20 cellular contexts compared by ENCODE assay signal in the genomic region with DNA sequence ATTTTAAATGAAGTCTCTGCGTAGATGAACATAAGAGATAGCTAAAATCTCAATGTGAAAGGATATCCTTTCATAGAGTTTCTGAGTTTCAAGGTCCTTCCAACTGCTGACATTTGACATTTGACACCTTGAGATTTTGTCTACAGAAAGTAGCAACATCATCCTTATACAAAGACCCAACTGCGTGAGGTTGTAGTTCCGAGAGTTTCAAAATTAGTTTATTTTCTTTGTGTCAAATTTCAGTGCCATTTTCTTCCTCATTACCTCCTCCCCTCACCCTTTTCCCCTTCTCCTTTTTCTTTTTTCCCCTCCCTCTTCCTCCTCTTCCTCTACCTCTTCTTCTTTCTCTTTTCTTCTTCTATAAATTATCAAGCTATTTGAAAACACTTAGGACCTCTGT. TPM values are rescaled to one million over a fixed set of nuclear protein-coding genes. Genes with fewer than 3 reads are reported as not detected.
DNase-seq lines count a peak whose midpoint lies in the region; ATAC-seq, FAIRE-seq and TF ChIP-seq lines count a peak whose summit lies in the region.
"Had no signal": no experiment of that assay in that cellular context is flagged by ENCODE, and none has a peak within 500 bp of the region (broad histone marks: within the 10 kb centered on the region; RNA-seq: fewer than 3 reads in every experiment).

No MANE protein-coding gene starts in this region.

- no peaks in the 10 kb centered on the region for H3K27me3 Mint-ChIP-seq in activated CD4-positive, alpha-beta T cell treated with anti-CD3 and anti-CD28 coated beads for 36 hours
- no peaks in the 10 kb centered on the region for H3K27me3 Mint-ChIP-seq in T-helper 2 cell treated with Interferon-gamma antibody and Interleukin-4, amounts not matched to agents 5 μg/mL and 100 μg/mL, for 36 hours (ENCODE audit: low read depth)
- no peaks in the 10 kb centered on the region for H3K27me3 Mint-ChIP-seq in central memory CD8-positive, alpha-beta T cell

- DNase-seq in activated CD4-positive, alpha-beta T cell treated with anti-CD3 and anti-CD28 coated beads for 36 hours: no peak
- no peak for DNase-seq in activated CD4-positive, alpha-beta T cell treated with anti-CD3 and anti-CD28 coated beads, Interleukin-2, amount 50 U/mL, for 4 hours
- no peak for DNase-seq in GM12891 (ENCODE audit: insufficient read length, low spot score)
- no peak for DNase-seq in T-helper 2 cell treated with Interferon-gamma antibody and Interleukin-4, amounts not matched to agents 5 μg/mL and 100 μg/mL, for 36 hours (ENCODE audit: low spot score)
- no peak for DNase-seq in central memory CD8-positive, alpha-beta T cell (ENCODE audit: low spot score in 2 of 2)
- DNase-seq in GDM1 (lab: John Stamatoyannopoulos, UW): no peak
- DNase-seq in NCI-H1092 treated with DMSO at 0.1 percent for 48 hours (lab: John Stamatoyannopoulos, UW): no peak
- DNase-seq: 8988T; BE2C; CD8-positive, alpha-beta memory T cell; H7; IMR-90; NCI-H1694 treated with DMSO at 0.1 percent for 48 hours; NCI-H2107; NCI-H446 treated with DMSO at 0.1 percent for 48 hours; RPMI8226 had no signal

- POLR2A ChIA-PET in activated CD4-positive, alpha-beta T cell treated with anti-CD3 and anti-CD28 coated beads for 36 hours (lab: Charles Lee): interaction anchor here (1.1 kb wide), 1 partner anchor 27 kb away, joined by 3 read pairs; no protein-coding TSS in a partner anchor

- CTCF ChIA-PET in activated CD4-positive, alpha-beta T cell treated with anti-CD3 and anti-CD28 coated beads for 36 hours (lab: Charles Lee): interaction anchor here (0.6 to 4.9 kb wide), 12 partner anchors 9 to 200 kb away, joined by 3 to 31 read pairs (median 3); no protein-coding TSS in a partner anchor

- ATAC-seq in activated CD4-positive, alpha-beta T cell treated with anti-CD3 and anti-CD28 coated beads for 36 hours: no peak
- no peak for ATAC-seq in central memory CD8-positive, alpha-beta T cell (replicated peaks; ENCODE audit: extremely low read depth, poor library complexity, severe bottlenecking)
- ATAC-seq in HG03521 (IDR thresholded peaks at IDR 0.05; ENCODE audit: unreplicated experiment): no peak

- H3K27ac Mint-ChIP-seq in activated CD4-positive, alpha-beta T cell treated with anti-CD3 and anti-CD28 coated beads for 36 hours: peak overlapping the region; percentile 57
- peak overlapping the region; percentile 4 for H3K27ac Mint-ChIP-seq in T-helper 2 cell treated with Interferon-gamma antibody and Interleukin-4, amounts not matched to agents 5 μg/mL and 100 μg/mL, for 36 hours
- peak overlapping the region; percentile 57 for H3K27ac Mint-ChIP-seq in central memory CD8-positive, alpha-beta T cell (ENCODE audit: low read depth)
- H3K27ac Mint-ChIP-seq: CD8-positive, alpha-beta memory T cell had no signal

- H3K36me3 Mint-ChIP-seq in activated CD4-positive, alpha-beta T cell treated with anti-CD3 and anti-CD28 coated beads for 36 hours (ENCODE audit: low read depth): no peaks in the 10 kb centered on the region
- peaks cover 3% of the 10 kb centered on the region for H3K36me3 Mint-ChIP-seq in T-helper 2 cell treated with Interferon-gamma antibody and Interleukin-4, amounts not matched to agents 5 μg/mL and 100 μg/mL, for 36 hours (ENCODE audit: low read depth)
- no peaks in the 10 kb centered on the region for H3K36me3 Mint-ChIP-seq in central memory CD8-positive, alpha-beta T cell (ENCODE audit: insufficient read depth)
- H3K36me3 Mint-ChIP-seq: CD8-positive, alpha-beta memory T cell had no signal

- peaks cover 6% of the 10 kb centered on the region for H3K9me3 Mint-ChIP-seq in activated CD4-positive, alpha-beta T cell treated with anti-CD3 and anti-CD28 coated beads for 36 hours (ENCODE audit: low read depth)
- no peaks in the 10 kb centered on the region for H3K9me3 Mint-ChIP-seq in T-helper 2 cell treated with Interferon-gamma antibody and Interleukin-4, amounts not matched to agents 5 μg/mL and 100 μg/mL, for 36 hours
- H3K9me3 Mint-ChIP-seq in central memory CD8-positive, alpha-beta T cell: no peaks in the 10 kb centered on the region
- H3K9me3 Mint-ChIP-seq: CD8-positive, alpha-beta memory T cell had no signal

- H3K4me1 Mint-ChIP-seq in activated CD4-positive, alpha-beta T cell treated with anti-CD3 and anti-CD28 coated beads for 36 hours: peaks cover 62% of the 10 kb centered on the region
- H3K4me1 Mint-ChIP-seq in T-helper 2 cell treated with Interferon-gamma antibody and Interleukin-4, amounts not matched to agents 5 μg/mL and 100 μg/mL, for 36 hours (ENCODE audit: low read depth): peaks cover 60% of the 10 kb centered on the region
- H3K4me1 Mint-ChIP-seq in central memory CD8-positive, alpha-beta T cell: peaks cover 25% of the 10 kb centered on the region

- no peak overlapping the region for H3K4me3 Mint-ChIP-seq in activated CD4-positive, alpha-beta T cell treated with anti-CD3 and anti-CD28 coated beads for 36 hours
- no peak overlapping the region for H3K4me3 Mint-ChIP-seq in T-helper 2 cell treated with Interferon-gamma antibody and Interleukin-4, amounts not matched to agents 5 μg/mL and 100 μg/mL, for 36 hours
- no peak overlapping the region for H3K4me3 Mint-ChIP-seq in central memory CD8-positive, alpha-beta T cell
- H3K4me3 Mint-ChIP-seq: CD8-positive, alpha-beta memory T cell had no signal

- FAIRE-seq in GM12891 (lab: Jason Lieb, UNC): no peak

- TF ChIP-seq POLR2A in GM12891 (IDR thresholded peaks at IDR 0.05; ENCODE audit: low read depth, low read length): no peak

- intact Hi-C loops in activated CD4-positive, alpha-beta T cell treated with anti-CD3 and anti-CD28 coated beads for 36 hours (cut with DNase I, micrococcal nuclease): loop anchor here in 1 of 2 experiments (2.0 kb wide), 1 partner anchor 27 kb away; a partner anchor contains a TSS

TF ChIP-seq in GM12891, 5 proteins besides CTCF, POLR2A, EP300 and RAD21:
- 0 out of 2 replicates have a peak, but pooled peaks have one; percentile 15 for TF ChIP-seq SPI1 (IDR thresholded peaks at IDR 0.05; ENCODE audit: low read depth, low read length)
- TF ChIP-seq PAX5 (IDR thresholded peaks at IDR 0.05; ENCODE audit: insufficient read depth, low read length, severe bottlenecking): no peak

RNA-seq across cellular contexts. Expression of a gene that starts 26.9 kb away (rescaled TPM):
- 100 to 1,000 TPM; 165 to 187 TPM for total RNA-seq in activated CD4-positive, alpha-beta T cell treated with anti-CD3 and anti-CD28 coated beads for 36 hours
- 74.9 TPM for polyA plus RNA-seq in GM12891 (2012; ENCODE audit: low read depth, missing spikeins)
- total RNA-seq: G401, H7, HT1080, IMR-90, LHCN-M2 had no signal
- polyA plus RNA-seq: IMR-90 had no signal

Comparison
In these comparisons a context has a peak if more than half of its experiments do, and no peak if none do; other contexts are left out.
1. H3K27ac Mint-ChIP-seq: peak in every context shown above with its lines; median percentile 57 in activated CD4-positive, alpha-beta T cell treated with anti-CD3 and anti-CD28 coated beads for 36 hours; 57 in central memory CD8-positive, alpha-beta T cell; 4 in T-helper 2 cell treated with Interferon-gamma antibody and Interleukin-4, amounts not matched to agents 5 μg/mL and 100 μg/mL, for 36 hours.